ENCODE assay signal across 1 cellular context in genomic region chr17:17408236-17408794, GRCh38.
TF ChIP-seq lines count a peak whose summit lies in the region.

No MANE protein-coding gene starts in this region.

TF ChIP-seq in HepG2, 621 proteins besides CTCF, POLR2A, EP300 and RAD21 (continued from another document and continues in another):
- TF ChIP-seq GZF1 (CRISPR knock-in tag; IDR thresholded peaks at IDR 0.05), result no peak
- peak; percentile 93 for TF ChIP-seq ZNF317 (CRISPR knock-in tag; IDR thresholded peaks at IDR 0.05)
- TF ChIP-seq NR1H2 (CRISPR knock-in tag; IDR thresholded peaks at IDR 0.05; ENCODE audit: borderline replicate concordance, low read depth), result no peak
- no peak for TF ChIP-seq NFIB (CRISPR knock-in tag; IDR thresholded peaks at IDR 0.05; ENCODE audit: borderline replicate concordance)
- TF ChIP-seq DMAP1 (CRISPR knock-in tag; IDR thresholded peaks at IDR 0.05), result no peak
- TF ChIP-seq, protein P1, sequence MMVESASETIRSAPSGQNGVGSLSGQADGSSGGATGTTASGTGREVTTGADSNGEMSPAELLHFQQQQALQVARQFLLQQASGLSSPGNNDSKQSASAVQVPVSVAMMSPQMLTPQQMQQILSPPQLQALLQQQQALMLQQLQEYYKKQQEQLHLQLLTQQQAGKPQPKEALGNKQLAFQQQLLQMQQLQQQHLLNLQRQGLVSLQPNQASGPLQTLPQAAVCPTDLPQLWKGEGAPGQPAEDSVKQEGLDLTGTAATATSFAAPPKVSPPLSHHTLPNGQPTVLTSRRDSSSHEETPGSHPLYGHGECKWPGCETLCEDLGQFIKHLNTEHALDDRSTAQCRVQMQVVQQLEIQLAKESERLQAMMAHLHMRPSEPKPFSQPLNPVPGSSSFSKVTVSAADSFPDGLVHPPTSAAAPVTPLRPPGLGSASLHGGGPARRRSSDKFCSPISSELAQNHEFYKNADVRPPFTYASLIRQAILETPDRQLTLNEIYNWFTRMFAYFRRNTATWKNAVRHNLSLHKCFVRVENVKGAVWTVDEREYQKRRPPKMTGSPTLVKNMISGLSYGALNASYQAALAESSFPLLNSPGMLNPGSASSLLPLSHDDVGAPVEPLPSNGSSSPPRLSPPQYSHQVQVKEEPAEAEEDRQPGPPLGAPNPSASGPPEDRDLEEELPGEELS (CRISPR knock-in tag; IDR thresholded peaks at IDR 0.05), result peak; percentile 31; the same call in 1 of the 2 replicates
- TF ChIP-seq KAT2B (IDR thresholded peaks at IDR 0.05; ENCODE audit: borderline replicate concordance, low read depth, low read length), result no peak
- TF ChIP-seq FOSL1 (CRISPR knock-in tag; IDR thresholded peaks at IDR 0.05; ENCODE audit: borderline replicate concordance), result no peak
- no peak for TF ChIP-seq U2AF1 (optimal IDR thresholded peaks at IDR 0.05; ENCODE audit: low read depth, low read length)
- no peak for TF ChIP-seq ZNF30 (CRISPR knock-in tag; IDR thresholded peaks at IDR 0.05)
- TF ChIP-seq NR2F1 (CRISPR knock-in tag; IDR thresholded peaks at IDR 0.05), result peak in 1 of 2 experiments; percentile 69; a peak in 2 of 4 replicates
- peak; percentile 59 for TF ChIP-seq BCL6 (CRISPR knock-in tag; IDR thresholded peaks at IDR 0.05)
- TF ChIP-seq KLF6 (CRISPR knock-in tag; IDR thresholded peaks at IDR 0.05), result peak; percentile 66; the same call in 1 of the 2 replicates
- TF ChIP-seq, protein P2, sequence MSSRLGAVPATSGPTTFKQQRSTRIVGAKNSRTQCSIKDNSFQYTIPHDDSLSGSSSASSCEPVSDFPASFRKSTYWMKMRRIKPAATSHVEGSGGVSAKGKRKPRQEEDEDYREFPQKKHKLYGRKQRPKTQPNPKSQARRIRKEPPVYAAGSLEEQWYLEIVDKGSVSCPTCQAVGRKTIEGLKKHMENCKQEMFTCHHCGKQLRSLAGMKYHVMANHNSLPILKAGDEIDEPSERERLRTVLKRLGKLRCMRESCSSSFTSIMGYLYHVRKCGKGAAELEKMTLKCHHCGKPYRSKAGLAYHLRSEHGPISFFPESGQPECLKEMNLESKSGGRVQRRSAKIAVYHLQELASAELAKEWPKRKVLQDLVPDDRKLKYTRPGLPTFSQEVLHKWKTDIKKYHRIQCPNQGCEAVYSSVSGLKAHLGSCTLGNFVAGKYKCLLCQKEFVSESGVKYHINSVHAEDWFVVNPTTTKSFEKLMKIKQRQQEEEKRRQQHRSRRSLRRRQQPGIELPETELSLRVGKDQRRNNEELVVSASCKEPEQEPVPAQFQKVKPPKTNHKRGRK (CRISPR knock-in tag; IDR thresholded peaks at IDR 0.05), result peak; percentile 89; the same call in 1 of the 2 replicates
- TF ChIP-seq HOXA7 (CRISPR knock-in tag; IDR thresholded peaks at IDR 0.05), result no peak
- TF ChIP-seq ZNF646 (CRISPR knock-in tag; IDR thresholded peaks at IDR 0.05), result no peak
- no peak for TF ChIP-seq ZNF326 (CRISPR knock-in tag; IDR thresholded peaks at IDR 0.05; ENCODE audit: borderline replicate concordance)
- peak; percentile 43; the same call in 1 of the 2 replicates for TF ChIP-seq NR2C2 (CRISPR knock-in tag; IDR thresholded peaks at IDR 0.05; ENCODE audit: borderline replicate concordance)
- 0 out of 2 replicates have a peak, but pooled peaks have one; percentile 14 for TF ChIP-seq HHEX (CRISPR knock-in tag; IDR thresholded peaks at IDR 0.05)
- TF ChIP-seq, protein P3, sequence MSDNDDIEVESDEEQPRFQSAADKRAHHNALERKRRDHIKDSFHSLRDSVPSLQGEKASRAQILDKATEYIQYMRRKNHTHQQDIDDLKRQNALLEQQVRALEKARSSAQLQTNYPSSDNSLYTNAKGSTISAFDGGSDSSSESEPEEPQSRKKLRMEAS (IDR thresholded peaks at IDR 0.05), result no peak
- peak; percentile 36; the same call in 1 of the 2 replicates for TF ChIP-seq SMC3 (IDR thresholded peaks at IDR 0.05; ENCODE audit: low read length)
- 0 out of 2 replicates have a peak, but pooled peaks have one; percentile 30 for TF ChIP-seq NFKBIZ (CRISPR knock-in tag; IDR thresholded peaks at IDR 0.05)
- 0 out of 2 replicates have a peak, but pooled peaks have one; percentile 35 for TF ChIP-seq ZBTB21 (CRISPR knock-in tag; IDR thresholded peaks at IDR 0.05)
- peak; percentile 40 for TF ChIP-seq SKI (IDR thresholded peaks at IDR 0.05; ENCODE audit: partially characterized antibody)
- TF ChIP-seq, protein P4, sequence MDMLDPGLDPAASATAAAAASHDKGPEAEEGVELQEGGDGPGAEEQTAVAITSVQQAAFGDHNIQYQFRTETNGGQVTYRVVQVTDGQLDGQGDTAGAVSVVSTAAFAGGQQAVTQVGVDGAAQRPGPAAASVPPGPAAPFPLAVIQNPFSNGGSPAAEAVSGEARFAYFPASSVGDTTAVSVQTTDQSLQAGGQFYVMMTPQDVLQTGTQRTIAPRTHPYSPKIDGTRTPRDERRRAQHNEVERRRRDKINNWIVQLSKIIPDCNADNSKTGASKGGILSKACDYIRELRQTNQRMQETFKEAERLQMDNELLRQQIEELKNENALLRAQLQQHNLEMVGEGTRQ (IDR thresholded peaks at IDR 0.05; ENCODE audit: low read depth, low read length), result no peak
- TF ChIP-seq, protein P4 (CRISPR knock-in tag; IDR thresholded peaks at IDR 0.05; ENCODE audit: borderline replicate concordance), result no peak
- no peak for TF ChIP-seq HES4 (CRISPR knock-in tag; IDR thresholded peaks at IDR 0.05; ENCODE audit: borderline replicate concordance)
- TF ChIP-seq HDAC2 (CRISPR knock-in tag; IDR thresholded peaks at IDR 0.05), result 0 out of 2 replicates have a peak, but pooled peaks have one; percentile 26
- peak; percentile 89 for TF ChIP-seq ARID5B (CRISPR knock-in tag; IDR thresholded peaks at IDR 0.05)
- TF ChIP-seq NPAS2 (CRISPR knock-in tag; IDR thresholded peaks at IDR 0.05; ENCODE audit: borderline replicate concordance), result no peak
- 0 out of 2 replicates have a peak, but pooled peaks have one; percentile 35 for TF ChIP-seq ZBTB25 (CRISPR knock-in tag; IDR thresholded peaks at IDR 0.05)
- no peak for TF ChIP-seq ZBTB7A (CRISPR knock-in tag; IDR thresholded peaks at IDR 0.05)
- no peak for TF ChIP-seq PATZ1 (CRISPR knock-in tag; IDR thresholded peaks at IDR 0.05)
- TF ChIP-seq NRL (CRISPR knock-in tag; IDR thresholded peaks at IDR 0.05; ENCODE audit: borderline replicate concordance), result no peak
- no peak for TF ChIP-seq FIP1L1 (IDR thresholded peaks at IDR 0.05; ENCODE audit: borderline replicate concordance, insufficient read depth, low read depth, low read length)
- TF ChIP-seq, protein P5, sequence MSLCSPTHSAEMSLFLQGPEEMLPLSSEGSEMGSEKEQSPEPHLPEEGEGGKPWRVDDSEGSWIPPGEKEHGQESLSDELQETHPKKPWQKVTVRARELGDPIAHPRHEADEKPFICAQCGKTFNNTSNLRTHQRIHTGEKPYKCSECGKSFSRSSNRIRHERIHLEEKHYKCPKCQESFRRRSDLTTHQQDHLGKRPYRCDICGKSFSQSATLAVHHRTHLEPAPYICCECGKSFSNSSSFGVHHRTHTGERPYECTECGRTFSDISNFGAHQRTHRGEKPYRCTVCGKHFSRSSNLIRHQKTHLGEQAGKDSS (CRISPR knock-in tag; IDR thresholded peaks at IDR 0.05; ENCODE audit: borderline replicate concordance, low read depth), result no peak
- no peak for TF ChIP-seq ZNF724P (CRISPR knock-in tag; IDR thresholded peaks at IDR 0.05; ENCODE audit: borderline replicate concordance)
- peak; percentile 17; the same call in 1 of the 2 replicates for TF ChIP-seq CREM (IDR thresholded peaks at IDR 0.05)
- TF ChIP-seq CREM (CRISPR knock-in tag; IDR thresholded peaks at IDR 0.05), result no peak
